In genomic region chr9:120579750-120580590, GRCh38 we compare ENCODE assay signal across 8 cellular contexts. TPM values are rescaled to one million over a fixed set of nuclear protein-coding genes. Genes with fewer than 3 reads are reported as not detected.
DNase-seq lines count a peak whose midpoint lies in the region; ATAC-seq and TF ChIP-seq lines count a peak whose summit lies in the region.

Gene CDK5RAP2 (minus strand): TSS chr9:120580167. CDS start chr9:120579978, 189 bp downstream.

- H3K27ac Mint-ChIP-seq in activated CD4-positive, alpha-beta T cell treated with anti-CD3 and anti-CD28 coated beads for 36 hours = peak within 1 kb of the TSS; percentile 94

- no peaks in the 10 kb centered on the region for H3K27me3 ChIP-seq in kidney epithelial cell (ENCODE audit: control insufficient read depth, insufficient read depth, low read length)

- CTCF ChIA-PET in activated CD4-positive, alpha-beta T cell treated with anti-CD3 and anti-CD28 coated beads for 36 hours (lab: Charles Lee) = interaction anchor here (0.7 kb wide), 1 partner anchor 1516 kb away, joined by 3 read pairs; no protein-coding TSS in a partner anchor

- H3K36me3 Mint-ChIP-seq in activated CD4-positive, alpha-beta T cell treated with anti-CD3 and anti-CD28 coated beads for 36 hours (ENCODE audit: low read depth) = peaks cover 6% of the 10 kb centered on the region

- intact Hi-C loops in activated CD4-positive, alpha-beta T cell treated with anti-CD3 and anti-CD28 coated beads for 36 hours (cut with DNase I, micrococcal nuclease) = loop anchor here (1.0 to 10.0 kb wide), 8 partner anchors 134 to 1513 kb away; partner anchors contain the start of genes CNTRL (in 1 of the 2), FBXW2 (in 1 of the 2), MEGF9 (in 1 of the 2) and RAB14 (in 1 of the 2)

- H3K36me3 ChIP-seq in kidney epithelial cell (ENCODE audit: control insufficient read depth, insufficient read depth, low read length) = no peaks in the 10 kb centered on the region

- H3K4me1 Mint-ChIP-seq in activated CD4-positive, alpha-beta T cell treated with anti-CD3 and anti-CD28 coated beads for 36 hours = peaks cover 40% of the 10 kb centered on the region

- DNase-seq in Ammon's horn (ENCODE audit: low spot score) (peak; percentile 98), GM19238 (ENCODE audit: insufficient read length, low spot score) (peak; percentile 82), NCI-H524 (lab: John Stamatoyannopoulos, UW) (peak; percentile 98 to 99), choroid plexus epithelial cell (ENCODE audit: low read depth) (peak; percentile 99), kidney epithelial cell (ENCODE audit: low read depth) (peak; percentile 93)
- DNase-seq in activated CD4-positive, alpha-beta T cell treated with anti-CD3 and anti-CD28 coated beads for 36 hours = peak; percentile 96
- peak; percentile 88 to 93 for DNase-seq in stimulated activated CD4-positive, alpha-beta T cell treated with anti-CD3 and anti-CD28 coated beads, Interleukin-15, amount 100 ng/mL, for 48 hours (ENCODE audit: low read depth in 2 of 2)

- peak within 1 kb of the TSS; percentile 99 for H3K4me3 Mint-ChIP-seq in activated CD4-positive, alpha-beta T cell treated with anti-CD3 and anti-CD28 coated beads for 36 hours

- H3K4me3 ChIP-seq in choroid plexus epithelial cell (ENCODE audit: low read depth, low read length) = peak within 1 kb of the TSS; percentile 90
- peak within 1 kb of the TSS; percentile 73 for H3K4me3 ChIP-seq in kidney epithelial cell (ENCODE audit: low read depth, low read length)

- no peaks in the 10 kb centered on the region for H3K27me3 Mint-ChIP-seq in activated CD4-positive, alpha-beta T cell treated with anti-CD3 and anti-CD28 coated beads for 36 hours

- no peaks in the 10 kb centered on the region for H3K9me3 Mint-ChIP-seq in activated CD4-positive, alpha-beta T cell treated with anti-CD3 and anti-CD28 coated beads for 36 hours (ENCODE audit: low read depth)

- POLR2A ChIA-PET in activated CD4-positive, alpha-beta T cell treated with anti-CD3 and anti-CD28 coated beads for 36 hours (lab: Charles Lee) = interaction anchor here (0.7 kb wide), 1 partner anchor 312 kb away, joined by 3 read pairs; no protein-coding TSS in a partner anchor

- peak; percentile 90 for ATAC-seq in HG03442 (IDR thresholded peaks at IDR 0.05; ENCODE audit: unreplicated experiment)
- ATAC-seq in activated CD4-positive, alpha-beta T cell treated with anti-CD3 and anti-CD28 coated beads for 36 hours = peak; percentile 99

- TF ChIP-seq CTCF in choroid plexus epithelial cell (conservative IDR thresholded peaks at IDR 0.05; ENCODE audit: low read depth, low read length) (no peak), kidney epithelial cell (IDR thresholded peaks at IDR 0.05; ENCODE audit: insufficient read depth, low read length, poor library complexity, severe bottlenecking) (no peak)

RNA-seq across cellular contexts. Expression of gene CDK5RAP2, which starts in this region (rescaled TPM):
- total RNA-seq in activated CD4-positive, alpha-beta T cell treated with anti-CD3 and anti-CD28 coated beads for 36 hours = 10 to 100 TPM; 68.8 to 85.8 TPM
- total RNA-seq in kidney epithelial cell = 41.9 and 56.1 TPM in 2 replicates

Comparison
In these comparisons a context has a peak if more than half of its experiments do, and no peak if none do; other contexts are left out.
1. Peak in every context shown above with its lines: DNase-seq, ATAC-seq and H3K4me3 ChIP-seq.